In the genomic region with DNA sequence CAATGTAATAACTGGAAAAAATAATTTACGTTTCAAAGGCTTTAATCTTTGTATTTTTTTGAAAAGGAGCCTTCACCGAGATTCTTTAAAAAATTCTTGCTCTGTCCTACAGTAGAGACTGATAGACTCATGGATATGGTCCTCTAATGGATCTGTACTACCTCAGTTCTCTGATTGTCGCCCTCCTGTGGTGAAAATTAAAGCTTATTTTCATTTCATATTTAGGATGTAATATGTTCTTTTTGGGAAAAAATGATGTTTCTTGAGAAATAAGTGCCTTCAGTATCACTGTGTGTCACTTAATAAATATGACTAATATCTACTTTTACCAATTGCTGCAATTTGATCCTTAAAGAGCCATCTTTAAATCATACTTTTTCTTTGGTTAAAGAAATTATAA, we compare ENCODE assay signal across 8 cellular contexts.
DNase-seq lines count a peak whose midpoint lies in the region; ATAC-seq and TF ChIP-seq lines count a peak whose summit lies in the region.
"Not testable (repeated sequence)": the region's sequence is repeated elsewhere in the genome, so short reads cannot be mapped to it uniquely, and the experiment has no call there.

No MANE protein-coding gene starts in this region.

- intact Hi-C loops in PC-3 (cut with micrococcal nuclease) = not testable (repeated sequence)

- ATAC-seq in PC-3 = not testable (repeated sequence)

- peaks cover 20% of the 10 kb centered on the region for H3K36me3 Mint-ChIP-seq in HFFc6 (ENCODE audit: low read depth)
- not testable (repeated sequence) for H3K36me3 Mint-ChIP-seq in chondrocyte (ENCODE audit: low read depth); type B pancreatic cell

- H3K4me2 ChIP-seq in Karpas-422 (ENCODE audit: low read depth, low read length, poor library complexity, severe bottlenecking); PC-3 (ENCODE audit: low read length): not testable (repeated sequence)

- H3K4me1 ChIP-seq in Karpas-422 (ENCODE audit: low read length); PC-3 (ENCODE audit: insufficient read depth, low read length): not testable (repeated sequence)

- POLR2A ChIA-PET in PC-3 (lab: Charles Lee; ENCODE audit: unreplicated experiment) = not testable (repeated sequence)

- DNase-seq in HFFc6; chondrocyte (ENCODE audit: low spot score); type B pancreatic cell (ENCODE audit: extremely low spot score, unreplicated experiment): not testable (repeated sequence)
- DNase-seq in Karpas-422 (peak; percentile 82), NB4 (ENCODE audit: low read depth) (peak; percentile 13), PC-3 (peak; percentile 30), SK-MEL-5 (ENCODE audit: low read depth, low spot score) (peak; percentile 65)

- not testable (repeated sequence) for BruUV-seq in PC-3 (replicated peaks; lab: Mats Ljungman, UMichigan)

- CTCF ChIA-PET in PC-3 (lab: Charles Lee) = not testable (repeated sequence)

- H3K9me3 Mint-ChIP-seq in HFFc6 (peaks cover 76% of the 10 kb centered on the region), chondrocyte (ENCODE audit: low read depth) (peaks cover 63% of the 10 kb centered on the region), type B pancreatic cell (peaks cover 21% of the 10 kb centered on the region)

- not testable (repeated sequence) for H3K4me1 Mint-ChIP-seq in HFFc6 (ENCODE audit: low read depth); chondrocyte (ENCODE audit: low read depth); type B pancreatic cell (ENCODE audit: unreplicated experiment)

- not testable (repeated sequence) for H3K4me3 Mint-ChIP-seq in HFFc6; chondrocyte (ENCODE audit: unreplicated experiment); type B pancreatic cell

- H2AFZ ChIP-seq in Karpas-422 (ENCODE audit: low read length); PC-3 (ENCODE audit: low read length): not testable (repeated sequence)

- H3K27ac ChIP-seq in C4-2B; Karpas-422 (ENCODE audit: low read length); PC-3 (ENCODE audit: low read length): not testable (repeated sequence)

- H3K9me3 ChIP-seq in Karpas-422 (ENCODE audit: low read length) = peaks cover 26% of the 10 kb centered on the region
- H3K9me3 ChIP-seq in PC-3 (ENCODE audit: low read length) = not testable (repeated sequence)

- not testable (repeated sequence) for H3K27me3 ChIP-seq in Karpas-422 (ENCODE audit: low read length); PC-3 (ENCODE audit: low read length)

- H3F3A ChIP-seq in PC-3 (ENCODE audit: low read length, unreplicated experiment) = not testable (repeated sequence)

- not testable (repeated sequence) for H3K9ac ChIP-seq in Karpas-422 (ENCODE audit: low read length); PC-3 (ENCODE audit: low read length)

- not testable (repeated sequence) for H3K4me3 ChIP-seq in Karpas-422 (ENCODE audit: low read length); NB4 (ENCODE audit: low read depth, low read length); PC-3 (ENCODE audit: low read length)

- peak; percentile 80 for TF ChIP-seq CTCF in C4-2B (conservative IDR thresholded peaks at IDR 0.05)
- TF ChIP-seq CTCF in HFFc6 (IDR thresholded peaks at IDR 0.05) = peak; percentile 70
- TF ChIP-seq CTCF in NB4 (IDR thresholded peaks at IDR 0.05; ENCODE audit: low read depth, low read length) = peak; percentile 16
- TF ChIP-seq CTCF in PC-3 (conservative IDR thresholded peaks at IDR 0.05; ENCODE audit: low read depth, low read length) = peak; percentile 38; the same call in 1 of the 2 replicates
- TF ChIP-seq CTCF in chondrocyte (IDR thresholded peaks at IDR 0.05) = peak; percentile 41
- TF ChIP-seq CTCF in type B pancreatic cell (conservative IDR thresholded peaks at IDR 0.05) = peak; percentile 27

- H3K79me2 ChIP-seq in Karpas-422 (ENCODE audit: low read length); PC-3 (ENCODE audit: low read length): not testable (repeated sequence)

- H3K27ac Mint-ChIP-seq in HFFc6; chondrocyte (ENCODE audit: unreplicated experiment); type B pancreatic cell: not testable (repeated sequence)

- TF ChIP-seq POLR2A in NB4 (IDR thresholded peaks at IDR 0.05; ENCODE audit: extremely low read depth, insufficient read length) = not testable (repeated sequence)

- not testable (repeated sequence) for H3K27me3 Mint-ChIP-seq in HFFc6 (ENCODE audit: insufficient read depth); chondrocyte (ENCODE audit: low read depth); type B pancreatic cell

- not testable (repeated sequence) for H4K20me1 ChIP-seq in Karpas-422 (ENCODE audit: insufficient read depth, low read depth, low read length); PC-3 (ENCODE audit: low read length)

- H3K9me2 ChIP-seq in Karpas-422 (replicated peaks; ENCODE audit: insufficient read depth, low read length); PC-3 (replicated peaks; ENCODE audit: low read length): not testable (repeated sequence)

- in situ Hi-C loops in SK-MEL-5 (cut with HindIII; ENCODE audit: low pct_unique_long_range_greater_than_20kb, low sequenced_read_pairs) = not testable (repeated sequence)

- not testable (repeated sequence) for H3K36me3 ChIP-seq in Karpas-422 (ENCODE audit: insufficient read depth, low read length); PC-3 (ENCODE audit: low read depth, low read length)

Comparison
In these comparisons a context has a peak if more than half of its experiments do, and no peak if none do; other contexts are left out.
1. CTCF ChIP-seq: peak in every context shown above with its lines; median percentile 80 in C4-2B; 70 in HFFc6; 41 in chondrocyte; 38 in PC-3; 27 in type B pancreatic cell; 16 in NB4.